ENCODE assay signal across 14 cellular contexts in the genomic region with DNA sequence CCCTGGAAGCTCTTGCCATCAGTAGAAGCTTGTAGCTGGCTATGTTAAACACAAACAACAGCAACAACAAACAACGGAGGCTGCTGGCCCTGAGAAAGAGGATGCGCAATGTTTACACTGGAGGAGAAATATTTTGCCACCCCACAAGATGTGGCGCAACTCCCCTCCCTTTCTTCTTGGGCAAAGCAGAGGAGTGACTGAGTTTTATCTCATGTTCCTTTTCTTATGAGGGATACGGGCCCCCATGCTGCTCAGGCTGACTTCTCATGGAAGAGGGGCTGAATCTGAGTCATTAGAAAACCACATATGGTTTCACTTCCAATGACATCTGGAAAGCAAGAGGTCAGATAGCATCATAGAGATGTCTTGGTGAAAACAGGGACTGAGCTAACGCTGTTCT.
DNase-seq lines count a peak whose midpoint lies in the region; ATAC-seq and TF ChIP-seq lines count a peak whose summit lies in the region.
"Had no signal": no experiment of that assay in that cellular context is flagged by ENCODE, and none has a peak within 500 bp of the region (broad histone marks: within the 10 kb centered on the region; RNA-seq: fewer than 3 reads in every experiment).

No MANE protein-coding gene starts in this region.

- peak overlapping the region; percentile 82 for H3K27ac ChIP-seq in mesodermal cell (ENCODE audit: low read depth, low read length, severe bottlenecking)
- H3K27ac ChIP-seq: gastrocnemius medialis, PC-9 had no signal

- peak; percentile 30 for DNase-seq in AG20443 (ENCODE audit: low spot score)
- peak; percentile 22 to 71 for DNase-seq in NCI-H524 (lab: John Stamatoyannopoulos, UW)
- DNase-seq in astrocyte of the spinal cord (ENCODE audit: low read depth, low spot score) = peak; percentile 91
- no peak for DNase-seq in activated T-cell treated with anti-CD3 and anti-CD28 coated beads, Interleukin-2, amount 50 U/mL, for 48 hours
- no peak for DNase-seq in NCI-H146 (lab: John Stamatoyannopoulos, UW)
- DNase-seq: activated T-cell treated with anti-CD3 and anti-CD28 coated beads, Interleukin-2, amount 50 U/mL, for 24 hours; gastrocnemius medialis; NCI-H1930; PC-9; posterior cingulate gyrus had no signal

- no peaks in the 10 kb centered on the region for H3K36me3 ChIP-seq in mesodermal cell (ENCODE audit: control insufficient read depth, insufficient read depth, low read length)
- H3K36me3 ChIP-seq: gastrocnemius medialis had no signal

- ATAC-seq in GM21381 (IDR thresholded peaks at IDR 0.05; ENCODE audit: unreplicated experiment) = no peak
- ATAC-seq in GM19395 (IDR thresholded peaks at IDR 0.05; ENCODE audit: unreplicated experiment) = no peak
- ATAC-seq: gastrocnemius medialis, left lobe of liver had no signal

- H3K4me3 ChIP-seq in astrocyte of the spinal cord (ENCODE audit: low read depth, low read length) (no peak overlapping the region), mesodermal cell (ENCODE audit: extremely low read depth, insufficient read depth, low read length, poor library complexity, severe bottlenecking) (no peak overlapping the region)
- H3K4me3 ChIP-seq: gastrocnemius medialis, PC-9 had no signal

- H3K9me3 ChIP-seq in mesodermal cell (ENCODE audit: control insufficient read depth, low read length) = no peaks in the 10 kb centered on the region
- H3K9me3 ChIP-seq: gastrocnemius medialis had no signal

- peaks cover 8% of the 10 kb centered on the region for H3K4me1 ChIP-seq in mesodermal cell (ENCODE audit: control insufficient read depth, insufficient read depth, low read length, poor library complexity, severe bottlenecking)
- H3K4me1 ChIP-seq: gastrocnemius medialis had no signal

- no peak for TF ChIP-seq CTCF in astrocyte of the spinal cord (IDR thresholded peaks at IDR 0.05; ENCODE audit: low read depth, low read length)

- in situ Hi-C loops in astrocyte of the spinal cord (cut with HindIII; ENCODE audit: low sequenced_read_pairs) = no loop called here

- 75 to 83% methylated on average over 2 to 4 of the region's 5 CpGs for WGBS in mesodermal cell (ENCODE audit: insufficient coverage in 2 of 2), 2 experiments

Comparison
In these comparisons a context has a peak if more than half of its experiments do, and no peak if none do; other contexts are left out.
1. DNase-seq: peak in AG20443 (single experiment), NCI-H524 (2 of 2) and astrocyte of the spinal cord (single experiment); none in activated T-cell treated with anti-CD3 and anti-CD28 coated beads, Interleukin-2, amount 50 U/mL, for 48 hours (0 of 2) and NCI-H146 (single experiment).